1 cellular context compared by ENCODE assay signal in the genomic region with DNA sequence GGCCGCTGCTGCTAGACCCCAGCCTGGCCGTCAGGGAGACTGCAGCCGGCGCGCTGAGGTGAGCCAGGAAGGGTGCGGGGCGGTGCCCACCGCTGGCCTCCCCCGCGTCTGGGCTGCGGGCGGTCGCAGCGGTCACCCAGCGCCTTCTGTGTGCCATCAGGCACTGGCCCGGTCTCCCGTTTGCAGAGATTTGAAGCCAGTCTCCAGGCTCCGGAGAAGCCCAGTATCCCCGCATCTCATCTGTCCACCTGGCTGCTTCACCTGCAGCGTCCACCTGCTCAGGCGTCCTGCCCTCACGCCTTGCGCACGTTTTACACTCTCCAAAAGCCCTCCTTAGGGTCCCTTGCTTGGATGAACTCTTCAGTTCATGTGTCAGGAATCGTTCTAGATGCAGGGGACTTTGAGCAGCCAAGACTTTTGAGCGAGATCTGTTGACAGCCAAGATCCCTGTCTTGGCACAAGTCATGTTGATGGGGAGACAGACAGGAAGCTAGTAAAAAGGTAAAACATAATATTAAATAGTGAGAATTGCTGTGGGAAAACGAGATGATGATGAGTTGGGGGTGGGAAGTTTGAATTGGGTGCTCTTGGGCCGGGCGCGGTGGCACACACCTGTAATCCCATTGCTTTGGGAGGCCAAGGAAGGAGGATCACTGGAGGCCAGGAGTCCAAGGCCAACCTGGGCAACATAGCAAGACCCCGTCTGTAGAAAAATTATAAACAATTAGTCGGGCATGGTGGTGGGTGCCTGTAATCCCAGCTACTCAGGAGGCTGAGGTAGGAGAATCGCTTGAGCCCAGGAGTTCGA.
TF ChIP-seq lines count a peak whose summit lies in the region.

No MANE protein-coding gene starts in this region.

TF ChIP-seq in GM12878, 131 proteins besides CTCF, POLR2A, EP300 and RAD21:
- TF ChIP-seq KLF5 (IDR thresholded peaks at IDR 0.05; ENCODE audit: partially characterized antibody) (no peak), CBFB (IDR thresholded peaks at IDR 0.05; ENCODE audit: low read depth) (no peak), POLR2AphosphoS2 (IDR thresholded peaks at IDR 0.05; ENCODE audit: low read depth, low read length) (no peak), WRNIP1 (IDR thresholded peaks at IDR 0.05; ENCODE audit: borderline replicate concordance, low read depth, low read length) (no peak), SMARCA5 (IDR thresholded peaks at IDR 0.05) (no peak), DPF2 (IDR thresholded peaks at IDR 0.05) (0 out of 2 replicates have a peak, but pooled peaks have one; percentile 75), ZNF207 (IDR thresholded peaks at IDR 0.05; ENCODE audit: borderline replicate concordance) (peak; percentile 11; the same call in 1 of the 2 replicates), POLR2AphosphoS5 (IDR thresholded peaks at IDR 0.05; ENCODE audit: low read length) (no peak), ZNF24 (IDR thresholded peaks at IDR 0.05) (0 out of 2 replicates have a peak, but pooled peaks have one; percentile 8), YBX1 (IDR thresholded peaks at IDR 0.05) (no peak), GATAD2B (conservative IDR thresholded peaks at IDR 0.05; ENCODE audit: low read depth) (no peak; the same call in 1 of the 2 replicates), BACH1 (IDR thresholded peaks at IDR 0.05; ENCODE audit: borderline replicate concordance) (0 out of 2 replicates have a peak, but pooled peaks have one; percentile 12)
- TF ChIP-seq, protein P1, sequence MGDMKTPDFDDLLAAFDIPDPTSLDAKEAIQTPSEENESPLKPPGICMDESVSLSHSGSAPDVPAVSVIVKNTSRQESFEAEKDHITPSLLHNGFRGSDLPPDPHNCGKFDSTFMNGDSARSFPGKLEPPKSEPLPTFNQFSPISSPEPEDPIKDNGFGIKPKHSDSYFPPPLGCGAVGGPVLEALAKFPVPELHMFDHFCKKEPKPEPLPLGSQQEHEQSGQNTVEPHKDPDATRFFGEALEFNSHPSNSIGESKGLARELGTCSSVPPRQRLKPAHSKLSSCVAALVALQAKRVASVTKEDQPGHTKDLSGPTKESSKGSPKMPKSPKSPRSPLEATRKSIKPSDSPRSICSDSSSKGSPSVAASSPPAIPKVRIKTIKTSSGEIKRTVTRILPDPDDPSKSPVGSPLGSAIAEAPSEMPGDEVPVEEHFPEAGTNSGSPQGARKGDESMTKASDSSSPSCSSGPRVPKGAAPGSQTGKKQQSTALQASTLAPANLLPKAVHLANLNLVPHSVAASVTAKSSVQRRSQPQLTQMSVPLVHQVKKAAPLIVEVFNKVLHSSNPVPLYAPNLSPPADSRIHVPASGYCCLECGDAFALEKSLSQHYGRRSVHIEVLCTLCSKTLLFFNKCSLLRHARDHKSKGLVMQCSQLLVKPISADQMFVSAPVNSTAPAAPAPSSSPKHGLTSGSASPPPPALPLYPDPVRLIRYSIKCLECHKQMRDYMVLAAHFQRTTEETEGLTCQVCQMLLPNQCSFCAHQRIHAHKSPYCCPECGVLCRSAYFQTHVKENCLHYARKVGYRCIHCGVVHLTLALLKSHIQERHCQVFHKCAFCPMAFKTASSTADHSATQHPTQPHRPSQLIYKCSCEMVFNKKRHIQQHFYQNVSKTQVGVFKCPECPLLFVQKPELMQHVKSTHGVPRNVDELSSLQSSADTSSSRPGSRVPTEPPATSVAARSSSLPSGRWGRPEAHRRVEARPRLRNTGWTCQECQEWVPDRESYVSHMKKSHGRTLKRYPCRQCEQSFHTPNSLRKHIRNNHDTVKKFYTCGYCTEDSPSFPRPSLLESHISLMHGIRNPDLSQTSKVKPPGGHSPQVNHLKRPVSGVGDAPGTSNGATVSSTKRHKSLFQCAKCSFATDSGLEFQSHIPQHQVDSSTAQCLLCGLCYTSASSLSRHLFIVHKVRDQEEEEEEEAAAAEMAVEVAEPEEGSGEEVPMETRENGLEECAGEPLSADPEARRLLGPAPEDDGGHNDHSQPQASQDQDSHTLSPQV (IDR thresholded peaks at IDR 0.05), result no peak
- TF ChIP-seq, protein P2, sequence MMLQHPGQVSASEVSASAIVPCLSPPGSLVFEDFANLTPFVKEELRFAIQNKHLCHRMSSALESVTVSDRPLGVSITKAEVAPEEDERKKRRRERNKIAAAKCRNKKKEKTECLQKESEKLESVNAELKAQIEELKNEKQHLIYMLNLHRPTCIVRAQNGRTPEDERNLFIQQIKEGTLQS (IDR thresholded peaks at IDR 0.05; ENCODE audit: borderline replicate concordance, extremely low read depth, low read depth, low read length), result no peak
- TF ChIP-seq, protein P3, sequence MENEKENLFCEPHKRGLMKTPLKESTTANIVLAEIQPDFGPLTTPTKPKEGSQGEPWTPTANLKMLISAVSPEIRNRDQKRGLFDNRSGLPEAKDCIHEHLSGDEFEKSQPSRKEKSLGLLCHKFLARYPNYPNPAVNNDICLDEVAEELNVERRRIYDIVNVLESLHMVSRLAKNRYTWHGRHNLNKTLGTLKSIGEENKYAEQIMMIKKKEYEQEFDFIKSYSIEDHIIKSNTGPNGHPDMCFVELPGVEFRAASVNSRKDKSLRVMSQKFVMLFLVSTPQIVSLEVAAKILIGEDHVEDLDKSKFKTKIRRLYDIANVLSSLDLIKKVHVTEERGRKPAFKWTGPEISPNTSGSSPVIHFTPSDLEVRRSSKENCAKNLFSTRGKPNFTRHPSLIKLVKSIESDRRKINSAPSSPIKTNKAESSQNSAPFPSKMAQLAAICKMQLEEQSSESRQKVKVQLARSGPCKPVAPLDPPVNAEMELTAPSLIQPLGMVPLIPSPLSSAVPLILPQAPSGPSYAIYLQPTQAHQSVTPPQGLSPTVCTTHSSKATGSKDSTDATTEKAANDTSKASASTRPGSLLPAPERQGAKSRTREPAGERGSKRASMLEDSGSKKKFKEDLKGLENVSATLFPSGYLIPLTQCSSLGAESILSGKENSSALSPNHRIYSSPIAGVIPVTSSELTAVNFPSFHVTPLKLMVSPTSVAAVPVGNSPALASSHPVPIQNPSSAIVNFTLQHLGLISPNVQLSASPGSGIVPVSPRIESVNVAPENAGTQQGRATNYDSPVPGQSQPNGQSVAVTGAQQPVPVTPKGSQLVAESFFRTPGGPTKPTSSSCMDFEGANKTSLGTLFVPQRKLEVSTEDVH (IDR thresholded peaks at IDR 0.05; ENCODE audit: low read depth, partially characterized antibody), result no peak
- TF ChIP-seq, protein P4, sequence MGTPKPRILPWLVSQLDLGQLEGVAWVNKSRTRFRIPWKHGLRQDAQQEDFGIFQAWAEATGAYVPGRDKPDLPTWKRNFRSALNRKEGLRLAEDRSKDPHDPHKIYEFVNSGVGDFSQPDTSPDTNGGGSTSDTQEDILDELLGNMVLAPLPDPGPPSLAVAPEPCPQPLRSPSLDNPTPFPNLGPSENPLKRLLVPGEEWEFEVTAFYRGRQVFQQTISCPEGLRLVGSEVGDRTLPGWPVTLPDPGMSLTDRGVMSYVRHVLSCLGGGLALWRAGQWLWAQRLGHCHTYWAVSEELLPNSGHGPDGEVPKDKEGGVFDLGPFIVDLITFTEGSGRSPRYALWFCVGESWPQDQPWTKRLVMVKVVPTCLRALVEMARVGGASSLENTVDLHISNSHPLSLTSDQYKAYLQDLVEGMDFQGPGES (IDR thresholded peaks at IDR 0.05), result no peak
